Comparison of ENCODE assay signal across 11 cellular contexts in the genomic region with DNA sequence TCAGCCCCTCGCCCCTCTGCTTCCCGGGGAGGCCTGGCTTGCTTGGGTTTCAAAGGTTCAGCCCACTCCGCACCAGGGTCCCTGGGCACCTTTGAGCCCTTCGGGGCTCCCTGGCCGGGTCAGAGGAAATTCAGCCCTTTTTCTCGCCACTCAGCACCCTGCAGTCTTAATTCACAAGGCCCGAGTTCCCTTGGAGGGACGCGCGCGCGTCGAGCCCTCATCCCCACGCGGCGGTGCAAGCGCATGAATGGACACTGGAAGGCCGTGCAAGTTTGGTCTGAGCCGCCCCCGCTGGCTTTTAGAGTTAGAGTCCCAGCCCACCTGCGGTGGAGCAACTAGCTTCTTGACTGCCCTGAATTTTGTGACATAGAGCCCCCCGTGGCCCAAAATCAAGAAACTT. TPM values are rescaled to one million over a fixed set of nuclear protein-coding genes. Genes with fewer than 3 reads are reported as not detected.
DNase-seq lines count a peak whose midpoint lies in the region; ATAC-seq and TF ChIP-seq lines count a peak whose summit lies in the region.
"Had no signal": no experiment of that assay in that cellular context is flagged by ENCODE, and none has a peak within 500 bp of the region (broad histone marks: within the 10 kb centered on the region; RNA-seq: fewer than 3 reads in every experiment).

No MANE protein-coding gene starts in this region.

- TF ChIP-seq CTCF in PC-3 (conservative IDR thresholded peaks at IDR 0.05; ENCODE audit: low read depth, low read length) (no peak), fibroblast of mammary gland (conservative IDR thresholded peaks at IDR 0.05; ENCODE audit: control insufficient read depth, insufficient read depth, low read depth, low read length) (no peak), psoas muscle (IDR thresholded peaks at IDR 0.05) (no peak)

- H3K9ac ChIP-seq in BLaER1 (peak overlapping the region; percentile 100), PC-3 (ENCODE audit: low read length) (no peak overlapping the region)

- DNase-seq in PC-3 = no peak
- peak; percentile 30 for DNase-seq in fibroblast of mammary gland (ENCODE audit: low read depth)
- DNase-seq in psoas muscle = peak; percentile 24 to 55
- no peak for DNase-seq in HCEC 1CT
- DNase-seq in NCI-H2227 treated with DMSO at 0.1 percent for 48 hours (lab: John Stamatoyannopoulos, UW) = no peak
- DNase-seq: anterior cingulate cortex, midbrain had no signal

- no peak overlapping the region for H2AFZ ChIP-seq in PC-3 (ENCODE audit: low read length)

- no TSS peak for BruUV-seq in PC-3 (replicated peaks; lab: Mats Ljungman, UMichigan)

- H3K79me2 ChIP-seq in PC-3 (ENCODE audit: low read length) = no peaks in the 10 kb centered on the region

- POLR2A ChIA-PET in PC-3 (lab: Charles Lee; ENCODE audit: unreplicated experiment) = interaction anchor here (0.6 kb wide), 1 partner anchor 34 kb away, joined by 8 read pairs; no protein-coding TSS in a partner anchor

- H4K20me1 ChIP-seq in BLaER1 = peaks cover 11% of the 10 kb centered on the region; the same call in 1 of the 2 replicates
- no peaks in the 10 kb centered on the region for H4K20me1 ChIP-seq in PC-3 (ENCODE audit: low read length)

- H3K27ac ChIP-seq in BLaER1 (peak overlapping the region; percentile 100), PC-3 (ENCODE audit: low read length) (no peak overlapping the region), psoas muscle (peak overlapping the region; percentile 74)

- H3F3A ChIP-seq in PC-3 (ENCODE audit: low read length, unreplicated experiment) = no peaks in the 10 kb centered on the region

- H3K9me2 ChIP-seq in PC-3 (replicated peaks; ENCODE audit: low read length) = no peaks in the 10 kb centered on the region

- no peak for ATAC-seq in PC-3
- ATAC-seq in psoas muscle = no peak
- ATAC-seq in GM21717 (IDR thresholded peaks at IDR 0.05; ENCODE audit: unreplicated experiment) = no peak
- no peak for ATAC-seq in HG02852 (IDR thresholded peaks at IDR 0.05; ENCODE audit: unreplicated experiment)
- ATAC-seq: T-cell had no signal

- 17 to 34% (median 28%) methylated on average over 22 of the region's 22 CpGs for WGBS in psoas muscle, 3 donors

- H3K4me3 ChIP-seq in BLaER1 (peak overlapping the region; percentile 98), PC-3 (ENCODE audit: low read length) (no peak overlapping the region), fibroblast of mammary gland (ENCODE audit: control insufficient read depth, low read depth, low read length) (no peak overlapping the region), psoas muscle (peak overlapping the region; percentile 71)

- CTCF ChIA-PET in PC-3 (lab: Charles Lee) = no interaction called here

- peak overlapping the region; percentile 94 for H3K4me2 ChIP-seq in BLaER1
- 0 out of 2 replicates have a peak overlapping the region, but pooled peaks have one; percentile 66 for H3K4me2 ChIP-seq in PC-3 (ENCODE audit: low read length)

- H3K27me3 ChIP-seq in BLaER1 (no peaks in the 10 kb centered on the region), PC-3 (ENCODE audit: low read length) (no peaks in the 10 kb centered on the region), psoas muscle (ENCODE audit: insufficient read depth in 3 of 3, low read length in 2 of 3) (peaks cover 0 to 39% (median 19%) of the 10 kb centered on the region in 3 donors)

- H3K4me1 ChIP-seq in BLaER1 = no peaks in the 10 kb centered on the region
- H3K4me1 ChIP-seq in PC-3 (ENCODE audit: insufficient read depth, low read length) = 0 out of 2 replicates have a peak, but pooled peaks cover 3% of the 10 kb centered on the region
- H3K4me1 ChIP-seq in psoas muscle = no peaks in the 10 kb centered on the region

- H3K9me3 ChIP-seq in BLaER1 (peaks cover 8% of the 10 kb centered on the region; the same call in 1 of the 2 replicates), PC-3 (ENCODE audit: low read length) (no peaks in the 10 kb centered on the region), psoas muscle (no peaks in the 10 kb centered on the region)

- intact Hi-C loops in PC-3 (cut with micrococcal nuclease) (no loop called here), psoas muscle (cut with DNase I) (loop anchor here in 1 of 2 donors (5.0 kb wide), 1 partner anchor 43 kb away; no protein-coding TSS in a partner anchor)

- H3K36me3 ChIP-seq in BLaER1 = peaks cover 74% of the 10 kb centered on the region
- no peaks in the 10 kb centered on the region for H3K36me3 ChIP-seq in PC-3 (ENCODE audit: low read depth, low read length)
- no peaks in the 10 kb centered on the region for H3K36me3 ChIP-seq in psoas muscle (ENCODE audit: insufficient read depth in 1 of 2, low read depth in 1 of 2)

RNA-seq across cellular contexts. Expression of a gene that starts 4.5 kb away (rescaled TPM):
- 0.29 and 1.3 TPM in 2 replicates for total RNA-seq in PC-3 (2014; rRNA removed)
- total RNA-seq in psoas muscle = 10 to 100 TPM in 1 of 4 donors, 1 to 10 TPM in 3; 4.5 to 13.2 (median 6.0) TPM
- polyA plus RNA-seq in psoas muscle = 1 to 10 TPM; 1.8 to 2.5 (median 2.4) TPM

Comparison
In these comparisons a context has a peak if more than half of its experiments do, and no peak if none do; other contexts are left out.
1. H3K4me3 ChIP-seq: peak in BLaER1 (single experiment) and psoas muscle (single experiment); none in PC-3 (single experiment) and fibroblast of mammary gland (single experiment).
2. DNase-seq: peak in fibroblast of mammary gland (single experiment) and psoas muscle (2 of 2); none in PC-3 (single experiment), HCEC 1CT (single experiment) and NCI-H2227 treated with DMSO at 0.1 percent for 48 hours (single experiment).